20 cellular contexts compared by ENCODE assay signal in the genomic region with DNA sequence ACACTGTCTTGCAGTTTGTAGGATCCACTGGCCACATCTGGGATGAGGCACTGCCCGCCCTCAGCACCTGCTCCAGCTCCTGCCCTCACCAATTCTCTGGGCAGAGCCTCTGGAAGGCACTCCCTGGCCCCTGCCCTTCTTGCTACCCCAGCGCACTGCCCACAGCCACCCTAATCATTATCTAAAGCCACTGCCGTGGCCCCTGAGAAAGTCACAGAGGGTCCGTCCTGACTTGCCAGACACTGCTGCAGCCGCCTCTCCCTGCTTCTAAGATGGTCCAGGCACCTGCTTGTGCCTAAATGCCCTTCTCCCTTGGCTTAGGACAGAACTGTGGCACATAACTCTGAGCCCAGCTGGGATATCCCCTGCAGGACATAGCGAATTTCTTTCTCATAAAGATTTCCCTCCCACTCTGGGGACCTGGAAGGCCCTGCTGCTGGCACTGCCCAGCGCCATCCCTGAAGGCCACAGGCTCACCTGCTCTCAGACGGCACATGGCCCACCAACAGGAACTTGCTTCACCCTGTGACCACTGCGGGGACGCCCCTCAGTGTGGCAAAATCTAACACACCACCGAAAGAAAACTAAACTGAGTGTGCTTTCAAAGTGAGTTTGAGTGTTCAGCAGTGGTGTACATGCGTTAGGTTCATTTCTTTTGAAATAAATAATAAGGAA.
A peak's percentile ranks its signal among the peaks of the same experiment; 100 is the strongest.
DNase-seq lines count a peak whose midpoint lies in the region; ATAC-seq and TF ChIP-seq lines count a peak whose summit lies in the region.
"Had no signal": no experiment of that assay in that cellular context is flagged by ENCODE, and none has a peak within 500 bp of the region (broad histone marks: within the 10 kb centered on the region; RNA-seq: fewer than 3 reads in every experiment).

No MANE protein-coding gene starts in this region.

- H3K4me2 ChIP-seq in BLaER1: peak overlapping the region; percentile 91
- H3K4me2 ChIP-seq in H9 (ENCODE audit: insufficient read depth, insufficient read length, low read length): no peak overlapping the region
- H3K4me2 ChIP-seq: hepatocyte had no signal

- no peak overlapping the region for H2BK120ac ChIP-seq in H9 (ENCODE audit: low read depth, low read length, poor library complexity, severe bottlenecking)

- H3K4me3 ChIP-seq in BLaER1 (no peak overlapping the region), psoas muscle (no peak overlapping the region), HAP-1 (no peak overlapping the region)
- H3K4me3 ChIP-seq: GM12878, hepatocyte, K562, ovary, thyroid gland had no signal

- peaks cover 0 to 8% of the 10 kb centered on the region in 2 experiments; a peak in 3 of 4 replicates for H3K4me1 Mint-ChIP-seq in H9
- peaks cover 6% of the 10 kb centered on the region for H3K4me1 Mint-ChIP-seq in glutamatergic neuron (ENCODE audit: low read depth, unreplicated experiment)

- H3K9me3 ChIP-seq in BLaER1 (no peaks in the 10 kb centered on the region), H9 (ENCODE audit: control insufficient read depth, low read depth, low read length) (no peaks in the 10 kb centered on the region), psoas muscle (no peaks in the 10 kb centered on the region), HAP-1 (no peaks in the 10 kb centered on the region)
- H3K9me3 ChIP-seq: ovary, thyroid gland had no signal

- no peak overlapping the region for H2BK20ac ChIP-seq in H9 (ENCODE audit: low read depth, low read length, poor library complexity, severe bottlenecking)

- no peak overlapping the region for H3T11ph ChIP-seq in H9 (ENCODE audit: low read length)

- H3K79me2 ChIP-seq in H9 (ENCODE audit: insufficient read depth, low read length): no peaks in the 10 kb centered on the region
- H3K79me2 ChIP-seq: hepatocyte had no signal

- no peaks in the 10 kb centered on the region for H3K27me3 ChIP-seq in BLaER1
- H3K27me3 ChIP-seq in H9 (ENCODE audit: insufficient read depth, low read length): no peaks in the 10 kb centered on the region
- H3K27me3 ChIP-seq in psoas muscle (ENCODE audit: insufficient read depth in 3 of 3, low read length in 2 of 3): no peaks in the 10 kb centered on the region
- H3K27me3 ChIP-seq in HAP-1 (ENCODE audit: low read depth): no peaks in the 10 kb centered on the region
- H3K27me3 ChIP-seq: hepatocyte, ovary, thyroid gland had no signal

- no peaks in the 10 kb centered on the region; a peak in 2 of 5 replicates for H3K9me3 Mint-ChIP-seq in H9
- H3K9me3 Mint-ChIP-seq in glutamatergic neuron (ENCODE audit: unreplicated experiment): peaks cover 17% of the 10 kb centered on the region

- no peak overlapping the region for H3K23ac ChIP-seq in H9 (ENCODE audit: insufficient read length, low read depth, low read length)

- H2AFZ ChIP-seq in H9 (ENCODE audit: low read length): no peak overlapping the region
- H2AFZ ChIP-seq: hepatocyte had no signal

- no peak overlapping the region for H4K91ac ChIP-seq in H9 (ENCODE audit: insufficient read length, low read depth, low read length)

- no peak overlapping the region for H4K5ac ChIP-seq in H9 (ENCODE audit: insufficient read length, low read depth, low read length)

- no peak overlapping the region for H2BK15ac ChIP-seq in H9 (ENCODE audit: low read depth, low read length)

- no peak overlapping the region; the same call in 1 of the 2 replicates for H3K9ac ChIP-seq in BLaER1
- no peak overlapping the region for H3K9ac ChIP-seq in H9 (ENCODE audit: extremely low read depth, insufficient read length, low read length)

- no peak overlapping the region for H2AK5ac ChIP-seq in H9 (ENCODE audit: insufficient read length, low read length)

- no peaks in the 10 kb centered on the region for H3K27me3 Mint-ChIP-seq in H9 (ENCODE audit: low read depth)
- H3K27me3 Mint-ChIP-seq in glutamatergic neuron (ENCODE audit: unreplicated experiment): peaks cover 8% of the 10 kb centered on the region

- H3K4ac ChIP-seq in H9 (ENCODE audit: low read depth, low read length): no peak overlapping the region

- no peak overlapping the region for H4K8ac ChIP-seq in H9 (replicated peaks; ENCODE audit: insufficient read length, low read depth, low read length)

- H3K23me2 ChIP-seq in H9 (ENCODE audit: insufficient read length, low read depth, low read length, poor library complexity, severe bottlenecking): no peaks in the 10 kb centered on the region

- no peak overlapping the region for H3K56ac ChIP-seq in H9 (ENCODE audit: insufficient read length, low read depth, low read length)

- H3K27ac Mint-ChIP-seq in H9: 0 out of 7 replicates have a peak overlapping the region, but pooled peaks of 1 of the 3 experiments have one; percentile 57
- no peak overlapping the region for H3K27ac Mint-ChIP-seq in glutamatergic neuron (ENCODE audit: unreplicated experiment)
- H3K27ac Mint-ChIP-seq: stimulated activated effector memory CD8-positive, alpha-beta T cell treated with anti-CD3 and anti-CD28 coated beads, Interleukin-12 subunit alpha, Interleukin-12 subunit beta, amount 100 ng/mL, for 72 hours had no signal

- TF ChIP-seq CTCF in H9 (conservative IDR thresholded peaks at IDR 0.05) (no peak), glutamatergic neuron (IDR thresholded peaks at IDR 0.05; ENCODE audit: partially characterized antibody, unreplicated experiment) (no peak), psoas muscle (IDR thresholded peaks at IDR 0.05) (no peak)

- peaks cover 28 to 41% (median 38%) of the 10 kb centered on the region in 3 experiments; a peak in 6 of 7 replicates for H3K36me3 Mint-ChIP-seq in H9 (ENCODE audit: insufficient read depth in 1 of 3, low read depth in 3 of 3)
- H3K36me3 Mint-ChIP-seq in glutamatergic neuron (ENCODE audit: unreplicated experiment): peaks cover 4% of the 10 kb centered on the region

- H3K36me3 ChIP-seq in BLaER1 (peaks cover 51% of the 10 kb centered on the region), psoas muscle (ENCODE audit: insufficient read depth in 1 of 2, low read depth in 1 of 2) (peaks cover 4 to 86% of the 10 kb centered on the region in 2 donors), HAP-1 (replicated peaks) (no peaks in the 10 kb centered on the region)
- H3K36me3 ChIP-seq: ovary had no signal

- peak overlapping the region; percentile 54; the same call in 1 of the 2 replicates for H3K27ac ChIP-seq in BLaER1
- H3K27ac ChIP-seq in H9 (ENCODE audit: insufficient read length, low read depth, low read length): no peak overlapping the region
- H3K27ac ChIP-seq in psoas muscle: peak overlapping the region; percentile 56
- H3K27ac ChIP-seq: hepatocyte, ovary, thyroid gland had no signal

- no peak overlapping the region for H3K14ac ChIP-seq in H9 (ENCODE audit: insufficient read depth, low read length)

- ATAC-seq in psoas muscle: no peak
- ATAC-seq: GM12878; K562; stimulated activated effector memory CD8-positive, alpha-beta T cell treated with anti-CD3 and anti-CD28 coated beads, Interleukin-12 subunit alpha, Interleukin-12 subunit beta, amount 100 ng/mL, for 72 hours had no signal

- H3K79me1 ChIP-seq in H9 (ENCODE audit: insufficient read depth, low read depth, low read length, poor library complexity, severe bottlenecking): no peaks in the 10 kb centered on the region

- WGBS in H9 (ENCODE audit: extremely low coverage, insufficient read length, low lambda C conversion rate): no CpG with 5 or more reads among the region's 12 CpGs
- 82 to 87% (median 82%) methylated on average over 12 of the region's 12 CpGs for WGBS in psoas muscle, 3 donors

- intact Hi-C loops in psoas muscle (cut with DNase I): no loop called here

- in situ Hi-C loops in HAP-1 (cut with MboI; ENCODE audit: low sequenced_read_pairs): no loop called here

- H3K4me1 ChIP-seq in BLaER1 (peaks cover 72% of the 10 kb centered on the region), H9 (ENCODE audit: insufficient read depth, low read length) (no peaks in the 10 kb centered on the region), psoas muscle (peaks cover 35% of the 10 kb centered on the region), HAP-1 (no peaks in the 10 kb centered on the region)
- H3K4me1 ChIP-seq: thyroid gland had no signal

- no peak overlapping the region for H3K4me3 Mint-ChIP-seq in H9
- no peak overlapping the region for H3K4me3 Mint-ChIP-seq in glutamatergic neuron (ENCODE audit: unreplicated experiment)
- H3K4me3 Mint-ChIP-seq: stimulated activated effector memory CD8-positive, alpha-beta T cell treated with anti-CD3 and anti-CD28 coated beads, Interleukin-12 subunit alpha, Interleukin-12 subunit beta, amount 100 ng/mL, for 72 hours had no signal

- H2BK12ac ChIP-seq in H9 (ENCODE audit: insufficient read length, low read depth, low read length): no peak overlapping the region

- peaks cover 9% of the 10 kb centered on the region; the same call in 1 of the 2 replicates for H4K20me1 ChIP-seq in BLaER1
- H4K20me1 ChIP-seq in H9 (ENCODE audit: control insufficient read depth, insufficient read depth, insufficient read length): no peaks in the 10 kb centered on the region

- H3K18ac ChIP-seq in H9 (ENCODE audit: insufficient read length, low read depth, low read length): no peak overlapping the region

- DNase-seq in H9 (peak; percentile 10), glutamatergic neuron (peak; percentile 6), psoas muscle (peak in 1 of 2 donors; percentile 35), AG20443 (ENCODE audit: low spot score) (no peak), epidermal melanocyte (ENCODE audit: insufficient read length, low spot score) (no peak), HAP-1 (ENCODE audit: low spot score in 2 of 2) (no peak), cerebellum (ENCODE audit: low spot score) (no peak)
- DNase-seq: activated CD4-positive, alpha-beta T cell treated with anti-CD3 and anti-CD28 coated beads for 48 hours; activated naive CD4-positive, alpha-beta T cell treated with Interleukin-2 at 50 U/mL for 16 hours; cortex of kidney; NCI-H146; OCI-M1; Right ventricle myocardium superior; thyroid gland had no signal

- H2BK5ac ChIP-seq in H9 (ENCODE audit: insufficient read length, low read length): no peak overlapping the region

Comparison
In these comparisons a context has a peak if more than half of its experiments do, and no peak if none do; other contexts are left out.
1. DNase-seq: peak in H9 (single experiment) and glutamatergic neuron (single experiment); none in AG20443 (single experiment), epidermal melanocyte (single experiment), HAP-1 (0 of 2) and cerebellum (single experiment).